13 cellular contexts compared by ENCODE assay signal in the genomic region with DNA sequence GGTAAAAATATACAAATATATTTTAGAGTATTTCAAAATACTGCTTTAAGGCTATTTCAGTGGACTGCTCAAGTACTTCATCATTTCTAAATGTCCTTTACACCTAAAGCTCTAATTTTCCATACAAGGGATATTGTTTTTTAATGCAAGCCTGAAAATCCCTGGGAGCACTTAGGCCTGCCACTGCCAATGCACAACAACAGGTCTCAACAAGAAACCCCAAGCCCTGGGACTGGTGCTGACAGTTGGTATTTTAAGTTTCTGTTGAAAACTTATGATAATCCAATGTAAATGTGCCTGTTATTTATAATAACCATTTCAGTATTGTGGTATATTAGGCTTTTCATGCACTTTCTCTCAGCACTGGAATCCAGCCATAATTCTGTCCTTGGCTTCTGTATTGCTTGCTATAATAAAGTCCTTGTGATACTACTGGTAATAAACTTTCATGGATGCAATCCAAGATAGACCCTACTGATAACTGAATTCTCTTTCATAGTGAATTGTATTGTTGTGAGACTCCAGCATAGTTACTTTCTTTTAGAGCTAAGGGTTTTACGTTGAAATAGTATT.
"Had no signal": no experiment of that assay in that cellular context is flagged by ENCODE, and none has a peak within 500 bp of the region (broad histone marks: within the 10 kb centered on the region; RNA-seq: fewer than 3 reads in every experiment).

No MANE protein-coding gene starts in this region.

- H3K27ac Mint-ChIP-seq: activated CD4-positive, alpha-beta T cell treated with anti-CD3 and anti-CD28 coated beads, Interleukin-2, amount 10 ng/mL, durations not matched to agents 7 days and 5 days; activated naive CD8-positive, alpha-beta T cell treated with anti-CD3 and anti-CD28 coated beads for 36 hours; effector memory CD8-positive, alpha-beta T cell had no signal

- H3K36me3 Mint-ChIP-seq: activated naive CD8-positive, alpha-beta T cell treated with anti-CD3 and anti-CD28 coated beads for 36 hours had no signal

- H3K4me1 ChIP-seq: psoas muscle had no signal

- H3K9me3 Mint-ChIP-seq: activated CD4-positive, alpha-beta T cell treated with anti-CD3 and anti-CD28 coated beads, Interleukin-2, amount 10 ng/mL, durations not matched to agents 7 days and 5 days had no signal

- H3K4me3 ChIP-seq: hepatocyte, psoas muscle, stomach, thoracic aorta had no signal

- DNase-seq: activated CD4-positive, alpha-beta T cell treated with anti-CD3 and anti-CD28 coated beads, Interleukin-2, amount 10 ng/mL, durations not matched to agents 7 days and 5 days; activated naive CD8-positive, alpha-beta T cell treated with anti-CD3 and anti-CD28 coated beads for 36 hours; cerebellar nuclear complex; dermis blood vessel endothelial cell; effector memory CD8-positive, alpha-beta T cell; erythroblast; psoas muscle; stimulated activated CD4-positive, alpha-beta T cell treated with anti-CD3 and anti-CD28 coated beads, Interleukin-12 subunit alpha, Interleukin-12 subunit beta, amount 100 ng/mL, for 4 hours; stimulated activated CD4-positive, alpha-beta T cell treated with anti-CD3 and anti-CD28 coated beads, Interleukin-2, amount 100 ng/mL, for 24 hours; stomach; T-helper 9 cell had no signal

- H3K4me3 Mint-ChIP-seq: activated CD4-positive, alpha-beta T cell treated with anti-CD3 and anti-CD28 coated beads, Interleukin-2, amount 10 ng/mL, durations not matched to agents 7 days and 5 days; activated naive CD8-positive, alpha-beta T cell treated with anti-CD3 and anti-CD28 coated beads for 36 hours; effector memory CD8-positive, alpha-beta T cell had no signal

- H3K9me3 ChIP-seq: psoas muscle, stomach, thoracic aorta had no signal

- H3K27ac ChIP-seq: hepatocyte, psoas muscle, stomach, thoracic aorta had no signal

- H3K4me1 Mint-ChIP-seq: activated CD4-positive, alpha-beta T cell treated with anti-CD3 and anti-CD28 coated beads, Interleukin-2, amount 10 ng/mL, durations not matched to agents 7 days and 5 days; activated naive CD8-positive, alpha-beta T cell treated with anti-CD3 and anti-CD28 coated beads for 36 hours had no signal

- H3K27me3 ChIP-seq: hepatocyte, stomach had no signal

- H3K4me2 ChIP-seq: hepatocyte had no signal

- H3K79me2 ChIP-seq: hepatocyte had no signal

- H3K36me3 ChIP-seq: stomach, thoracic aorta had no signal

- H2AFZ ChIP-seq: hepatocyte had no signal

- ATAC-seq: effector memory CD8-positive, alpha-beta T cell; psoas muscle had no signal

- H3K27me3 Mint-ChIP-seq: activated CD4-positive, alpha-beta T cell treated with anti-CD3 and anti-CD28 coated beads, Interleukin-2, amount 10 ng/mL, durations not matched to agents 7 days and 5 days; activated naive CD8-positive, alpha-beta T cell treated with anti-CD3 and anti-CD28 coated beads for 36 hours; effector memory CD8-positive, alpha-beta T cell had no signal
